ENCODE assay signal across 8 cellular contexts in the genomic region with DNA sequence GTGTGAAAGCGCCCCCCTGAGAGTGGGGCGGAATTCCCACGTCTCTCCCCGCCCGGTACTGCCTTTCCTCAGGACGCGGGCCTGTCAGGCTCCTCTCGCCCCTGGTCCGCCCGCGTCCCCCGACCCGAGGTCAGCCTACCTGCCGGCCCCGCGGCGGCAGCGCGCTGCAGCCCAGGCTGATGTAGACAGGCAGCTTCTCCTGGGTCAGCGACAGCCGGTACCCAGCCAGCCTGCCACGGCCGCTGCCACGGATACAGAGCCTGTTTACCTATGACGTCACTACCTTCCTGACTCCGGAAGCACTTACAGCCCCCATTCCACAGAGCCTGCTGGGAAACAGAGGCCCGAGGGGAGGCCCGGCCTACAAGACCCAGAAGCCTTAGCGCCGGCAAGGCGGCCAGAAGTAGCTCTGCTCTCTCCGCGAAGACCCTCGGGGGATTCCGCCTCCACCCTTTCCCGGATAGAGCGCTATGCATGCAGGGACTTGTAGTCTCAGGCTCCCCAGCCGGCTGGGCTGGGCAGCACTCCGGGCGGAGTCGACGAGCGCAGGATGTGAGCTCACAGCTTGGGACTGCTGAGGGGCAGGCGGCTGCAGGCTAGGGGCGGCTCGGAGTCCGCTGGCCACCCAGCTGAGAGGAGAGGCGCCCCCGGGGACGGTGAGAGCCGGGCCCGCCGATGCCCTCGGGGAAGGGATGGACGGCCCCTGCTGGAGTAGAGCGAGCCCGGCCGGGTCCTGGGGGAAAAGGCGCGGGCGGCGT. TPM values are rescaled to one million over a fixed set of nuclear protein-coding genes. Genes with fewer than 3 reads are reported as not detected.
DNase-seq lines count a peak whose midpoint lies in the region; ATAC-seq and TF ChIP-seq lines count a peak whose summit lies in the region.

A gene with protein sequence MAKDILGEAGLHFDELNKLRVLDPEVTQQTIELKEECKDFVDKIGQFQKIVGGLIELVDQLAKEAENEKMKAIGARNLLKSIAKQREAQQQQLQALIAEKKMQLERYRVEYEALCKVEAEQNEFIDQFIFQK (minus strand): TSS at position 272 of the 758 bp plus-strand sequence. CDS start 3,487 bp downstream, outside the sequence.
A gene with protein sequence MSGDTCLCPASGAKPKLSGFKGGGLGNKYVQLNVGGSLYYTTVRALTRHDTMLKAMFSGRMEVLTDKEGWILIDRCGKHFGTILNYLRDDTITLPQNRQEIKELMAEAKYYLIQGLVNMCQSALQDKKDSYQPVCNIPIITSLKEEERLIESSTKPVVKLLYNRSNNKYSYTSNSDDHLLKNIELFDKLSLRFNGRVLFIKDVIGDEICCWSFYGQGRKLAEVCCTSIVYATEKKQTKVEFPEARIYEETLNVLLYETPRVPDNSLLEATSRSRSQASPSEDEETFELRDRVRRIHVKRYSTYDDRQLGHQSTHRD (plus strand): TSS at position 561 of the 758 bp plus-strand sequence. CDS start 3,761 bp downstream, outside the sequence.

- POLR2A ChIA-PET in activated CD8-positive, alpha-beta memory T cell treated with anti-CD3 and anti-CD28 coated beads for 36 hours (lab: Charles Lee), result interaction anchor here (0.6 to 2.9 kb wide), 10 partner anchors 12 to 312 kb away, joined by 3 to 34 read pairs (median 3); a partner anchor contains a TSS

- TF ChIP-seq CTCF in GM20000 (IDR thresholded peaks at IDR 0.05; ENCODE audit: extremely low read depth, missing control alignments) (no peak), lung (IDR thresholded peaks at IDR 0.05; ENCODE audit: control extremely low read depth, extremely low read depth) (no peak)

- CTCF ChIA-PET in activated CD8-positive, alpha-beta memory T cell treated with anti-CD3 and anti-CD28 coated beads for 36 hours (lab: Charles Lee), result interaction anchor here (0.7 to 2.2 kb wide), 8 partner anchors 10 to 84 kb away, joined by 3 to 19 read pairs (median 4); a partner anchor contains a TSS

- ATAC-seq in lung (ENCODE audit: insufficient read depth, low FRiP score), result peak; percentile 95

- H3K36me3 ChIP-seq in lung (ENCODE audit: control insufficient read depth in 2 of 2, insufficient read depth in 2 of 2, low read length in 2 of 2), result peaks cover 0 to 24% of the 10 kb centered on the region in 2 donors

- DNase-seq in CMK (ENCODE audit: low read depth) (peak; percentile 99), GM20000 (ENCODE audit: low spot score) (peak; percentile 97), HT-29 (ENCODE audit: low spot score) (peak; percentile 98), NOMO-1 (lab: John Stamatoyannopoulos, UW; ENCODE audit: unreplicated experiment in 2 of 2) (peak; percentile 99), lung (ENCODE audit: low spot score) (peak; percentile 99)
- DNase-seq in effector CD8-positive, alpha-beta T cell (lab: John Stamatoyannopoulos, UW), result peak; percentile 95
- DNase-seq in stimulated activated CD4-positive, alpha-beta T cell treated with anti-CD3 and anti-CD28 coated beads, TNF-alpha, amount 100 ng/mL, for 4 hours (ENCODE audit: low read depth in 3 of 3), result peak; percentile 79 to 97 (median 97)

- H3K27ac ChIP-seq in lung (ENCODE audit: low read depth in 1 of 2, low read length in 1 of 2), result peak within 1 kb of the TSS; percentile 93 to 97

- no peaks in the 10 kb centered on the region for H3K9me3 ChIP-seq in lung (ENCODE audit: control insufficient read depth in 2 of 2, insufficient read depth in 1 of 2, low read length in 1 of 2)

- H3K27me3 ChIP-seq in lung (ENCODE audit: control insufficient read depth, insufficient read depth), result no peaks in the 10 kb centered on the region

- WGBS in lung, 2 donors, result 0% methylated on average over 62 of the region's 62 CpGs

- peak within 1 kb of the TSS; percentile 86 for H3K4me3 ChIP-seq in lung

- H3K4me1 ChIP-seq in lung (ENCODE audit: control insufficient read depth in 2 of 2, insufficient read depth in 2 of 2, low read length in 2 of 2), result peaks cover 4 to 6% of the 10 kb centered on the region in 2 donors

RNA-seq across cellular contexts. Expression of the first gene that starts in this region (rescaled TPM):
- 28.0 and 33.2 TPM in 2 replicates for total RNA-seq in HT-29 (2014; rRNA removed; shearing (Covaris generic))
- total RNA-seq in activated CD8-positive, alpha-beta memory T cell treated with anti-CD3 and anti-CD28 coated beads for 36 hours, result 10 to 100 TPM; 24.0 to 25.6 TPM
- total RNA-seq in lung, result 10 to 100 TPM; 29.5 to 36.0 TPM
- polyA plus RNA-seq in lung, result 10 to 100 TPM; 35.6 to 74.1 TPM

RNA-seq across cellular contexts. Expression of the second gene that starts in this region (rescaled TPM):
- 32.8 and 36.8 TPM in 2 replicates for total RNA-seq in HT-29 (2014; rRNA removed; shearing (Covaris generic))
- 10 to 100 TPM; 27.2 to 31.8 TPM for total RNA-seq in activated CD8-positive, alpha-beta memory T cell treated with anti-CD3 and anti-CD28 coated beads for 36 hours
- 10 to 100 TPM; 35.0 to 59.6 TPM for total RNA-seq in lung
- 10 to 100 TPM; 17.7 to 36.9 TPM for polyA plus RNA-seq in lung

Comparison
In these comparisons a context has a peak if more than half of its experiments do, and no peak if none do; other contexts are left out.
1. Peak in every context shown above with its lines: DNase-seq, ATAC-seq, H3K4me3 ChIP-seq and H3K27ac ChIP-seq.